18 cellular contexts compared by ENCODE assay signal in genomic region chr11:134229131-134229790, GRCh38. TPM values are rescaled to one million over a fixed set of nuclear protein-coding genes. Genes with fewer than 3 reads are reported as not detected.
A peak's percentile ranks its signal among the peaks of the same experiment; 100 is the strongest.
DNase-seq lines count a peak whose midpoint lies in the region; ATAC-seq and TF ChIP-seq lines count a peak whose summit lies in the region.
"Had no signal": no experiment of that assay in that cellular context is flagged by ENCODE, and none has a peak within 500 bp of the region (broad histone marks: within the 10 kb centered on the region; RNA-seq: fewer than 3 reads in every experiment).

No MANE protein-coding gene starts in this region.

- peaks cover 75% of the 10 kb centered on the region for H3K4me1 Mint-ChIP-seq in CD4-positive, alpha-beta T cell (ENCODE audit: low read depth)
- peaks cover 64% of the 10 kb centered on the region for H3K4me1 Mint-ChIP-seq in brain
- H3K4me1 Mint-ChIP-seq in naive B cell = peaks cover 52 to 75% (median 65%) of the 10 kb centered on the region in 3 donors

- POLR2A ChIA-PET in CD4-positive, alpha-beta T cell (lab: Charles Lee) = interaction anchor here (1.0 to 1.4 kb wide), 3 partner anchors 13 to 47 kb away, joined by 3 read pairs; partner anchors contain the start of genes ACAD8, GLB1L3 and THYN1

- no peak for ATAC-seq in CD4-positive, alpha-beta T cell (ENCODE audit: poor library complexity)
- ATAC-seq in naive B cell (ENCODE audit: low read depth in 2 of 2) (no peak), GM21381 (IDR thresholded peaks at IDR 0.05; ENCODE audit: unreplicated experiment) (no peak)
- ATAC-seq: WTC11 had no signal

- no peaks in the 10 kb centered on the region for H3K27me3 Mint-ChIP-seq in CD4-positive, alpha-beta T cell
- H3K27me3 Mint-ChIP-seq in brain (peaks cover 7% of the 10 kb centered on the region), naive B cell (peaks cover 27 to 48% (median 32%) of the 10 kb centered on the region in 3 donors)

- H3K36me3 Mint-ChIP-seq in CD4-positive, alpha-beta T cell (ENCODE audit: low read depth) = peaks cover 28% of the 10 kb centered on the region
- H3K36me3 Mint-ChIP-seq in brain (no peaks in the 10 kb centered on the region), naive B cell (peaks cover 0 to 6% of the 10 kb centered on the region in 2 donors)
- H3K36me3 Mint-ChIP-seq: WTC11 had no signal

- TF ChIP-seq CTCF in CD4-positive, alpha-beta T cell (IDR thresholded peaks at IDR 0.05) = no peak
- TF ChIP-seq CTCF in brain (conservative IDR thresholded peaks at IDR 0.05) = no peak

- H3K9me3 Mint-ChIP-seq in CD4-positive, alpha-beta T cell = no peaks in the 10 kb centered on the region
- H3K9me3 Mint-ChIP-seq in brain (peaks cover 0 to 2% (median 0%) of the 10 kb centered on the region in 5 experiments), naive B cell (no peaks in the 10 kb centered on the region)
- H3K9me3 Mint-ChIP-seq: WTC11 had no signal

- intact Hi-C loops in CD4-positive, alpha-beta T cell (cut with DNase I, micrococcal nuclease) = loop anchor here in 1 of 2 experiments (10.0 kb wide), 1 partner anchor 274 kb away; the partner anchor contains the start of gene IGSF9B

- H3K27ac ChIP-seq in CD4-positive, alpha-beta T cell (ENCODE audit: low read depth, low read length) = no peak overlapping the region
- H3K27ac ChIP-seq: coronary artery, PC-9 had no signal

- peak overlapping the region; percentile 53 for H3K27ac Mint-ChIP-seq in CD4-positive, alpha-beta T cell
- peak overlapping the region in 3 of 5 experiments; percentile 20 to 39 (median 27) for H3K27ac Mint-ChIP-seq in brain
- H3K27ac Mint-ChIP-seq in naive B cell = peak overlapping the region in 3 of 6 donors; percentile 22 to 92 (median 46)
- H3K27ac Mint-ChIP-seq: WTC11 had no signal

- CTCF ChIA-PET in CD4-positive, alpha-beta T cell (lab: Charles Lee) = interaction anchor here (0.9 to 1.5 kb wide), 2 partner anchors 23 to 46 kb away, joined by 3 to 6 read pairs; partner anchors contain the start of gene GLB1L3

- no peak for DNase-seq in CD4-positive, alpha-beta T cell
- DNase-seq in ELR (ENCODE audit: low read depth) (peak; percentile 67), naive B cell (no peak), HK-2 (ENCODE audit: unreplicated experiment) (no peak), NCI-H2081 treated with DMSO at 0.1 percent for 48 hours (lab: John Stamatoyannopoulos, UW) (no peak)
- DNase-seq in NK-92 treated with Interleukin-12 subunit alpha and Interleukin-12 subunit beta, amount 100 ng/mL, for 24 hours (lab: John Stamatoyannopoulos, UW) = no peak
- DNase-seq: amniotic stem cell; COR-L47; NCI-H1417 treated with DMSO at 0.1 percent for 48 hours; NCI-H446; occipital lobe; PC-9; stimulated activated naive CD4-positive, alpha-beta T cell had no signal

- H3K4me3 Mint-ChIP-seq in CD4-positive, alpha-beta T cell = peak overlapping the region; percentile 5
- peak overlapping the region in 3 of 5 experiments; percentile 4 to 37 (median 14) for H3K4me3 Mint-ChIP-seq in brain
- H3K4me3 Mint-ChIP-seq in naive B cell = peak overlapping the region in 6 of 8 donors; percentile 13 to 65 (median 47)
- H3K4me3 Mint-ChIP-seq: WTC11 had no signal

- no peaks in the 10 kb centered on the region for H3K9me3 ChIP-seq in CD4-positive, alpha-beta T cell (ENCODE audit: control insufficient read depth, low read length)

- H3K27me3 ChIP-seq in CD4-positive, alpha-beta T cell (ENCODE audit: control insufficient read depth, insufficient read depth, low read length) = no peaks in the 10 kb centered on the region

RNA-seq across cellular contexts. Expression of gene VPS26B, which starts 4.8 kb away (rescaled TPM):
- total RNA-seq in CD4-positive, alpha-beta T cell = 10 to 100 TPM; 41.6 to 42.2 TPM
- polyA plus RNA-seq in brain (ENCODE audit: insufficient read depth, low read depth, low replicate concordance) (102 TPM), naive B cell (ENCODE audit: low read depth in 6 of 6) (10 to 100 TPM; 12.1 to 18.2 (median 14.7) TPM)

RNA-seq across cellular contexts. Expression of gene NCAPD3, which starts 5.5 kb away (rescaled TPM):
- 10 to 100 TPM; 25.7 to 29.6 TPM for total RNA-seq in CD4-positive, alpha-beta T cell
- polyA plus RNA-seq in brain (ENCODE audit: insufficient read depth, low read depth, low replicate concordance) (44.1 TPM), naive B cell (ENCODE audit: low read depth in 6 of 6) (10 to 100 TPM in 2 of 6 donors, 1 to 10 TPM in 4; 6.2 to 13.2 (median 8.6) TPM)

RNA-seq across cellular contexts. Expression of gene THYN1, which starts 23.9 kb away (rescaled TPM):
- total RNA-seq in CD4-positive, alpha-beta T cell = 10 to 100 TPM; 25.7 to 26.0 TPM
- 97.6 TPM for polyA plus RNA-seq in brain (ENCODE audit: insufficient read depth, low read depth, low replicate concordance)
- polyA plus RNA-seq in naive B cell (ENCODE audit: low read depth in 6 of 6) = 100 to 1,000 TPM in 1 of 6 donors, 10 to 100 TPM in 5; 60.5 to 109 (median 71.1) TPM

RNA-seq across cellular contexts. Expression of gene ACAD8, which starts 24.1 kb away (rescaled TPM):
- total RNA-seq in CD4-positive, alpha-beta T cell = 10 to 100 TPM; 15.0 to 16.3 TPM
- polyA plus RNA-seq in brain (ENCODE audit: insufficient read depth, low read depth, low replicate concordance) = 16.6 TPM
- polyA plus RNA-seq in naive B cell (ENCODE audit: low read depth in 6 of 6) = 10 to 100 TPM; 13.0 to 17.1 (median 14.1) TPM

RNA-seq across cellular contexts. Expression of gene GLB1L3, which starts 46.9 kb away (rescaled TPM):
- 1 to 10 TPM; 1.3 to 1.5 TPM for total RNA-seq in CD4-positive, alpha-beta T cell
- polyA plus RNA-seq in brain (ENCODE audit: insufficient read depth, low read depth, low replicate concordance) (8.0 TPM), naive B cell (ENCODE audit: low read depth in 6 of 6) (not detected)
- total RNA-seq: PC-9, ureter had no signal
